Comparison of ENCODE assay signal across 1 cellular context in genomic region chr2:20203521-20204225, GRCh38.
TF ChIP-seq lines count a peak whose summit lies in the region.

No MANE protein-coding gene starts in this region.

TF ChIP-seq in IMR-90, 13 proteins besides CTCF, POLR2A, EP300 and RAD21 (continued from another document):
- no peak for TF ChIP-seq ELK1 (IDR thresholded peaks at IDR 0.05; ENCODE audit: borderline replicate concordance, low read depth, low read length)
TF ChIP-seq in IMR-90: peak in this region for 0.
